In genomic region chr7:94223375-94224084, GRCh38 we compare ENCODE assay signal across 9 cellular contexts.
DNase-seq lines count a peak whose midpoint lies in the region; ATAC-seq and TF ChIP-seq lines count a peak whose summit lies in the region.
"Had no signal": no experiment of that assay in that cellular context is flagged by ENCODE, and none has a peak within 500 bp of the region (broad histone marks: within the 10 kb centered on the region; RNA-seq: fewer than 3 reads in every experiment).

No MANE protein-coding gene starts in this region.

- H3K9me3 ChIP-seq in SJSA1 (replicated peaks): no peaks in the 10 kb centered on the region
- H3K9me3 ChIP-seq in CD8-positive, alpha-beta T cell (ENCODE audit: low read length): no peaks in the 10 kb centered on the region

- no peak overlapping the region for H3K27ac ChIP-seq in SJSA1
- H3K27ac ChIP-seq in coronary artery: no peak overlapping the region
- H3K27ac ChIP-seq in CD8-positive, alpha-beta T cell (ENCODE audit: low read depth, low read length): no peak overlapping the region

- H3K4me3 Mint-ChIP-seq in CD8-positive, alpha-beta T cell: no peak overlapping the region

- H3K4me1 Mint-ChIP-seq in CD8-positive, alpha-beta T cell (ENCODE audit: low read depth): no peaks in the 10 kb centered on the region

- H3K36me3 ChIP-seq in SJSA1: no peaks in the 10 kb centered on the region
- H3K36me3 ChIP-seq in CD8-positive, alpha-beta T cell (ENCODE audit: insufficient read depth, low read length): no peaks in the 10 kb centered on the region

- CTCF ChIA-PET in CD8-positive, alpha-beta T cell (lab: Charles Lee): no interaction called here

- intact Hi-C loops in CD8-positive, alpha-beta T cell (cut with DNase I, micrococcal nuclease): no loop called here

- POLR2A ChIA-PET in CD8-positive, alpha-beta T cell (lab: Charles Lee): interaction anchor here (0.7 kb wide), 1 partner anchor 1384 kb away, joined by 4 read pairs; no protein-coding TSS in a partner anchor

- no peaks in the 10 kb centered on the region for H3K36me3 Mint-ChIP-seq in CD8-positive, alpha-beta T cell

- H3K4me3 ChIP-seq in SJSA1 (no peak overlapping the region), coronary artery (no peak overlapping the region)
- no peak overlapping the region for H3K4me3 ChIP-seq in CD8-positive, alpha-beta T cell (ENCODE audit: low read depth, low read length)
- H3K4me3 ChIP-seq: lung had no signal

- no peaks in the 10 kb centered on the region for H3K27me3 Mint-ChIP-seq in CD8-positive, alpha-beta T cell (ENCODE audit: low read depth)

- H3K4me1 ChIP-seq in SJSA1 (replicated peaks): peaks cover 7% of the 10 kb centered on the region
- no peaks in the 10 kb centered on the region for H3K4me1 ChIP-seq in CD8-positive, alpha-beta T cell (ENCODE audit: insufficient read depth, low read length)

- no peak for ATAC-seq in CD8-positive, alpha-beta T cell
- no peak for ATAC-seq in HG02759 (IDR thresholded peaks at IDR 0.05; ENCODE audit: unreplicated experiment)

- no peak for TF ChIP-seq CTCF in coronary artery (IDR thresholded peaks at IDR 0.05)
- no peak for TF ChIP-seq CTCF in CD8-positive, alpha-beta T cell (IDR thresholded peaks at IDR 0.05)

- no peaks in the 10 kb centered on the region for H3K9me3 Mint-ChIP-seq in CD8-positive, alpha-beta T cell

- DNase-seq in DMS 273 treated with DMSO at 0.1 percent for 48 hours (lab: John Stamatoyannopoulos, UW): peak; percentile 23
- DNase-seq in HK-2 (ENCODE audit: unreplicated experiment): peak; percentile 17
- peak; percentile 48 to 68 for DNase-seq in SJSA1 (ENCODE audit: low read depth in 1 of 2, low spot score in 2 of 2)
- peak; percentile 55 for DNase-seq in iPS-NIHi11 (ENCODE audit: low spot score)
- no peak for DNase-seq in anterior cingulate cortex (lab: John Stamatoyannopoulos, UW)
- no peak for DNase-seq in coronary artery (ENCODE audit: low spot score)
- no peak for DNase-seq in CD8-positive, alpha-beta T cell

- no peak overlapping the region for H3K27ac Mint-ChIP-seq in CD8-positive, alpha-beta T cell

- H3K27me3 ChIP-seq in SJSA1 (replicated peaks): no peaks in the 10 kb centered on the region
- H3K27me3 ChIP-seq in CD8-positive, alpha-beta T cell (ENCODE audit: insufficient read depth, low read length): no peaks in the 10 kb centered on the region

Comparison
In these comparisons a context has a peak if more than half of its experiments do, and no peak if none do; other contexts are left out.
1. DNase-seq: peak in DMS 273 treated with DMSO at 0.1 percent for 48 hours (single experiment), HK-2 (single experiment), SJSA1 (2 of 2) and iPS-NIHi11 (single experiment); none in anterior cingulate cortex (0 of 58), coronary artery (single experiment) and CD8-positive, alpha-beta T cell (0 of 7).